ENCODE assay signal across 8 cellular contexts in genomic region chr11:122100222-122101080, GRCh38. TPM values are rescaled to one million over a fixed set of nuclear protein-coding genes. Genes with fewer than 3 reads are reported as not detected.
DNase-seq lines count a peak whose midpoint lies in the region; ATAC-seq, FAIRE-seq and TF ChIP-seq lines count a peak whose summit lies in the region.

No MANE protein-coding gene starts in this region.

- H3K9me3 ChIP-seq in MG63 (no peaks in the 10 kb centered on the region), kidney (ENCODE audit: control insufficient read depth in 1 of 2, low read length in 2 of 2) (no peaks in the 10 kb centered on the region), WERI-Rb-1 (ENCODE audit: severe bottlenecking) (no peaks in the 10 kb centered on the region)

- peak overlapping the region; percentile 35 to 46 for H3K9ac ChIP-seq in kidney (ENCODE audit: low read length in 2 of 2)

- intact Hi-C loops in kidney (cut with DNase I) = no loop called here

- peak overlapping the region; percentile 17 to 18 for H3K27ac ChIP-seq in kidney (ENCODE audit: low read depth in 2 of 2, low read length in 2 of 2)
- no peak overlapping the region for H3K27ac ChIP-seq in WERI-Rb-1

- DNase-seq in MG63 (peak; percentile 76), bronchial epithelial cell (ENCODE audit: low read depth) (peak; percentile 39), kidney (peak; percentile 75), stromal cell of bone marrow (ENCODE audit: low read depth) (peak; percentile 70), WERI-Rb-1 (no peak), NAMALWA (ENCODE audit: low spot score) (no peak)

- H3K4me3 ChIP-seq in MG63 (peak overlapping the region; percentile 54), bronchial epithelial cell (ENCODE audit: low read depth, low read length) (peak overlapping the region; percentile 42), kidney (ENCODE audit: low read length in 2 of 2) (peak overlapping the region; percentile 47 to 58), WERI-Rb-1 (ENCODE audit: low read depth, low read length) (no peak overlapping the region)

- no peaks in the 10 kb centered on the region for H3K27me3 ChIP-seq in MG63
- no peaks in the 10 kb centered on the region for H3K27me3 ChIP-seq in bronchial epithelial cell (ENCODE audit: control insufficient read depth, insufficient read depth, low read length)
- no peaks in the 10 kb centered on the region for H3K27me3 ChIP-seq in WERI-Rb-1 (ENCODE audit: insufficient read depth, low read depth, severe bottlenecking)

- ATAC-seq in GM21423 (IDR thresholded peaks at IDR 0.05; ENCODE audit: unreplicated experiment) (no peak), HG02885 (IDR thresholded peaks at IDR 0.05; ENCODE audit: poor library complexity, unreplicated experiment) (no peak)

- TF ChIP-seq CTCF in bronchial epithelial cell (IDR thresholded peaks at IDR 0.05; ENCODE audit: insufficient read depth, low read length, severe bottlenecking) (no peak), kidney (IDR thresholded peaks at IDR 0.05; ENCODE audit: borderline replicate concordance, extremely low read depth, insufficient read depth) (no peak), WERI-Rb-1 (IDR thresholded peaks at IDR 0.05; ENCODE audit: low read depth, low read length) (no peak)

- H3K36me3 ChIP-seq in MG63 = peaks cover 94% of the 10 kb centered on the region
- no peaks in the 10 kb centered on the region for H3K36me3 ChIP-seq in bronchial epithelial cell (ENCODE audit: control insufficient read depth, insufficient read depth, low read length)
- no peaks in the 10 kb centered on the region for H3K36me3 ChIP-seq in kidney (ENCODE audit: control insufficient read depth in 1 of 2, insufficient read depth in 2 of 2, low read length in 2 of 2)
- H3K36me3 ChIP-seq in WERI-Rb-1 = no peaks in the 10 kb centered on the region

- H3K4me1 ChIP-seq in kidney (ENCODE audit: control insufficient read depth in 1 of 2, insufficient read depth in 1 of 2, low read depth in 1 of 2, low read length in 2 of 2) = no peaks in the 10 kb centered on the region

- FAIRE-seq in bronchial epithelial cell (lab: Jason Lieb, UNC) (no peak), kidney (lab: Jason Lieb, UNC) (no peak)

RNA-seq across cellular contexts. Expression of gene BLID, which starts 15.6 kb away (rescaled TPM):
- not detected in 2 replicates for total RNA-seq in MG63 (2014; rRNA removed; shearing (Covaris generic); ENCODE audit: low replicate concordance)
- not detected in 2 replicates for total RNA-seq in bronchial epithelial cell
- not detected for total RNA-seq in kidney
- not detected for polyA plus RNA-seq in kidney (ENCODE audit: insufficient read depth, low read depth, low replicate concordance)

Comparison
In these comparisons a context has a peak if more than half of its experiments do, and no peak if none do; other contexts are left out.
1. DNase-seq: peak in MG63 (single experiment), bronchial epithelial cell (single experiment), kidney (single experiment) and stromal cell of bone marrow (single experiment); none in WERI-Rb-1 (single experiment) and NAMALWA (single experiment).